10 cellular contexts compared by ENCODE assay signal in genomic region chr15:62110000-62110851, GRCh38. TPM values are rescaled to one million over a fixed set of nuclear protein-coding genes. Genes with fewer than 3 reads are reported as not detected.
A peak's percentile ranks its signal among the peaks of the same experiment; 100 is the strongest.
DNase-seq lines count a peak whose midpoint lies in the region; ATAC-seq and TF ChIP-seq lines count a peak whose summit lies in the region.
"Had no signal": no experiment of that assay in that cellular context is flagged by ENCODE, and none has a peak within 500 bp of the region (broad histone marks: within the 10 kb centered on the region; RNA-seq: fewer than 3 reads in every experiment).

No MANE protein-coding gene starts in this region.

- no peaks in the 10 kb centered on the region for H3K9me3 Mint-ChIP-seq in activated naive CD4-positive, alpha-beta T cell treated with anti-CD3 and anti-CD28 coated beads, Interleukin-2, amount 50 U/mL, for 24 hours
- H3K9me3 Mint-ChIP-seq in T-cell, result no peaks in the 10 kb centered on the region
- H3K9me3 Mint-ChIP-seq: CD4-positive, alpha-beta memory T cell had no signal

- no peak for TF ChIP-seq POLR2A in uterus (IDR thresholded peaks at IDR 0.05)

- POLR2A ChIA-PET in T-cell (lab: Charles Lee), result interaction anchor here in 1 of 2 donors (0.6 kb wide), 1 partner anchor 8 kb away, joined by 3 read pairs; no protein-coding TSS in a partner anchor

- H3K9me3 ChIP-seq in uterus, result no peaks in the 10 kb centered on the region

- H3K36me3 ChIP-seq in uterus, result no peaks in the 10 kb centered on the region

- H3K4me3 ChIP-seq in uterus, result no peak overlapping the region

- intact Hi-C loops in uterus (cut with DNase I; ENCODE audit: low total_unique reads), result no loop called here

- ATAC-seq in GM19463 (IDR thresholded peaks at IDR 0.05; ENCODE audit: unreplicated experiment), result no peak
- ATAC-seq in HG03139 (IDR thresholded peaks at IDR 0.05; ENCODE audit: unreplicated experiment), result no peak
- no peak for ATAC-seq in T-cell (replicated peaks in 1 of 4)

- TF ChIP-seq CTCF in VCaP (conservative IDR thresholded peaks at IDR 0.05), result no peak
- no peak for TF ChIP-seq CTCF in uterus (IDR thresholded peaks at IDR 0.05)

- H3K27ac ChIP-seq in VCaP, result peak overlapping the region; percentile 44
- H3K27ac ChIP-seq in uterus, result peak overlapping the region; percentile 6 to 31

- peak overlapping the region; percentile 73 for H3K27ac Mint-ChIP-seq in activated naive CD4-positive, alpha-beta T cell treated with anti-CD3 and anti-CD28 coated beads, Interleukin-2, amount 50 U/mL, for 24 hours
- no peak overlapping the region for H3K27ac Mint-ChIP-seq in T-cell

- H3K27me3 Mint-ChIP-seq in activated naive CD4-positive, alpha-beta T cell treated with anti-CD3 and anti-CD28 coated beads, Interleukin-2, amount 50 U/mL, for 24 hours, result peaks cover 4% of the 10 kb centered on the region
- peaks cover 11 to 18% of the 10 kb centered on the region in 2 donors for H3K27me3 Mint-ChIP-seq in T-cell

- DNase-seq in activated naive CD4-positive, alpha-beta T cell treated with Interleukin-2 at 50 U/mL for 16 hours, result no peak
- peak; percentile 23 for DNase-seq in hepatic stellate cell (ENCODE audit: low spot score)
- DNase-seq in uterus, result peak in 1 of 2 donors; percentile 31
- no peak for DNase-seq in T-cell
- DNase-seq: CD4-positive, alpha-beta memory T cell had no signal

- no peaks in the 10 kb centered on the region for H3K36me3 Mint-ChIP-seq in activated naive CD4-positive, alpha-beta T cell treated with anti-CD3 and anti-CD28 coated beads, Interleukin-2, amount 50 U/mL, for 24 hours
- H3K36me3 Mint-ChIP-seq in T-cell, result no peaks in the 10 kb centered on the region
- H3K36me3 Mint-ChIP-seq: CD4-positive, alpha-beta memory T cell had no signal

- CTCF ChIA-PET in T-cell (lab: Charles Lee), result no interaction called here

- no peaks in the 10 kb centered on the region for H3K27me3 ChIP-seq in uterus

- H3K4me3 Mint-ChIP-seq in activated naive CD4-positive, alpha-beta T cell treated with anti-CD3 and anti-CD28 coated beads, Interleukin-2, amount 50 U/mL, for 24 hours, result peak overlapping the region; percentile 47
- no peak overlapping the region for H3K4me3 Mint-ChIP-seq in T-cell
- H3K4me3 Mint-ChIP-seq: CD4-positive, alpha-beta memory T cell had no signal

- peaks cover 12% of the 10 kb centered on the region for H3K4me1 Mint-ChIP-seq in activated naive CD4-positive, alpha-beta T cell treated with anti-CD3 and anti-CD28 coated beads, Interleukin-2, amount 50 U/mL, for 24 hours
- H3K4me1 Mint-ChIP-seq in T-cell, result no peaks in the 10 kb centered on the region
- H3K4me1 Mint-ChIP-seq: CD4-positive, alpha-beta memory T cell had no signal

- H3K4me1 ChIP-seq in uterus, result peaks cover 0 to 4% of the 10 kb centered on the region in 2 donors

RNA-seq across cellular contexts. Expression of gene C2CD4A, which starts 43.4 kb away (rescaled TPM):
- total RNA-seq in uterus, result under 1 TPM in 1 of 4 donors, not detected in 3; 0.21 TPM
- not detected for total RNA-seq in T-cell
- total RNA-seq: T-helper 1 cell treated with Interleukin-12 subunit alpha and Interleukin-12 subunit beta and Interleukin-4 antibody, amounts not matched to agents 30 ng/mL and 1 ng/mL, for 36 hours had no signal

RNA-seq across cellular contexts. Expression of gene VPS13C, which starts 50.0 kb away (rescaled TPM):
- total RNA-seq in uterus (100 to 1,000 TPM in 2 of 4 donors, 10 to 100 TPM in 2; 68.2 to 165 (median 102) TPM), T-cell (100 to 1,000 TPM in 3 of 5 donors, 10 to 100 TPM in 2; 84.4 to 136 (median 117) TPM)

RNA-seq across cellular contexts. Expression of gene C2CD4B, which starts 54.9 kb away (rescaled TPM):
- 1 to 10 TPM in 2 of 4 donors, not detected in 2; 1.2 to 4.7 TPM for total RNA-seq in uterus
- total RNA-seq in T-cell, result not detected
- total RNA-seq: CD4-positive, alpha-beta memory T cell had no signal
